8 cellular contexts compared by ENCODE assay signal in the genomic region with DNA sequence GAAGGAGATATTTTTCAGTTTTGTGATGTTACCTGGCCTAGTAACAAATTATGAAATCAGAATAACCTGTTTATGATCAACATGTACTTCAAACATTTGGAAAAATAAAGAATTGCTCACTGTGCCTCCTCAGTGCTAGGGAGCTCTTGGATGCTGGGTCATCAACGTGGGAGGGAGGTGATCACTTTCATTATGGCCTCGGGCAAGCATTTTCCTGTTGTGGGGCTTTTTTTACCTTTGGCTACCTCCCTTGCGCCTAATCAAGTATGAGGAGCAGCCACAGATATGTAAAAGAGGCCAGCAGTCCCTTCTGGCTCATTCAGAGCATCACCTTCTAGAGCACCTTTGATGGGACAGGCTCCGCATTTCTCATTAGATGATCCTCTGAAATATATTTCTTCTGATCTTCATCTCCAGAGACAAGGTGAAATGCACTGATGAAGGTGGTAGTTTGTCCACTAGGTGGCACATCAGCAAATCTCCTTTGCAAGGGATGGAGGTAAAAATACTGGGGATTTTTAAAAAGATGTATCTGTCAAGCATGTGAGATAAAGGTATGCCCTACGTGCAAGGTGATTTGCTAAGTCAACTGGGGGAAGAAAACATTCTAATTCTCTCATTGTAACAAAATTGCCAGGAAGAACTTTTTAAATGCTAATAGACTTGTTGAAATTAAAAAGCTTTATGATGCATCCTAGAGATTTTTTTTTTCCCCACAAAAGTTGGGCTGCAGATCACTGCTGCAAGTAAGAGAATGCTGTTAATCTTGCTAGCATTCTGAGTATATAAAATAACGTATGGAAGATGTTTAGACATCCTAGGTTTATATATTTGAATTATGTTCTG.
DNase-seq lines count a peak whose midpoint lies in the region; ATAC-seq and TF ChIP-seq lines count a peak whose summit lies in the region.

No MANE protein-coding gene starts in this region.

- H3K36me3 ChIP-seq in BLaER1 (no peaks in the 10 kb centered on the region), thyroid gland (no peaks in the 10 kb centered on the region)

- H3K36me3 Mint-ChIP-seq in chondrocyte (ENCODE audit: low read depth) (no peaks in the 10 kb centered on the region), memory B cell (no peaks in the 10 kb centered on the region)

- H3K27ac ChIP-seq in BLaER1 (peak overlapping the region; percentile 59), thyroid gland (no peak overlapping the region)

- H3K4me2 ChIP-seq in BLaER1: peak overlapping the region; percentile 68

- H4K20me1 ChIP-seq in BLaER1: no peaks in the 10 kb centered on the region

- H3K4me3 Mint-ChIP-seq in chondrocyte (ENCODE audit: unreplicated experiment) (no peak overlapping the region), memory B cell (no peak overlapping the region)

- H3K27me3 Mint-ChIP-seq in chondrocyte (ENCODE audit: low read depth): peaks cover 31% of the 10 kb centered on the region
- H3K27me3 Mint-ChIP-seq in memory B cell: no peaks in the 10 kb centered on the region

- H3K9ac ChIP-seq in BLaER1: no peak overlapping the region

- 42 to 51% methylated on average over 6 of the region's 6 CpGs for WGBS in thyroid gland, 2 donors

- peaks cover 72% of the 10 kb centered on the region for H3K4me1 ChIP-seq in BLaER1
- H3K4me1 ChIP-seq in thyroid gland: no peaks in the 10 kb centered on the region

- H3K9me3 Mint-ChIP-seq in chondrocyte (ENCODE audit: low read depth) (no peaks in the 10 kb centered on the region), memory B cell (no peaks in the 10 kb centered on the region)

- intact Hi-C loops in thyroid gland (cut with DNase I): loop anchor here (10.0 kb wide), 1 partner anchor 390 kb away; no protein-coding TSS in a partner anchor

- no peak overlapping the region for H3K27ac Mint-ChIP-seq in chondrocyte (ENCODE audit: unreplicated experiment)
- no peak overlapping the region for H3K27ac Mint-ChIP-seq in memory B cell

- TF ChIP-seq POLR2A in thyroid gland (IDR thresholded peaks at IDR 0.05): no peak

- DNase-seq in HuH-7.5 (ENCODE audit: low spot score) (peak; percentile 41), SKM-1 treated with dmso at 0.1 percent for 144 hours (lab: John Stamatoyannopoulos, UW; ENCODE audit: unreplicated experiment) (peak; percentile 20), chondrocyte (ENCODE audit: low spot score) (no peak), memory B cell (ENCODE audit: low spot score in 2 of 2) (no peak), thyroid gland (peak; percentile 46 to 56)

- H3K4me1 Mint-ChIP-seq in chondrocyte (ENCODE audit: low read depth) (no peaks in the 10 kb centered on the region), memory B cell (peaks cover 12% of the 10 kb centered on the region)

- H3K9me3 ChIP-seq in BLaER1 (no peaks in the 10 kb centered on the region), thyroid gland (no peaks in the 10 kb centered on the region)

- H3K4me3 ChIP-seq in BLaER1: no peak overlapping the region
- H3K4me3 ChIP-seq in thyroid gland (replicated peaks in 1 of 3): no peak overlapping the region

- H3K27me3 ChIP-seq in BLaER1 (no peaks in the 10 kb centered on the region), thyroid gland (no peaks in the 10 kb centered on the region)

- ATAC-seq in GM18498 (IDR thresholded peaks at IDR 0.05; ENCODE audit: unreplicated experiment): peak; percentile 70
- ATAC-seq in memory B cell (ENCODE audit: low read depth): peak; percentile 57
- no peak for ATAC-seq in HG02973 (IDR thresholded peaks at IDR 0.05; ENCODE audit: unreplicated experiment)

- peak; percentile 89 for TF ChIP-seq CTCF in chondrocyte (IDR thresholded peaks at IDR 0.05)
- TF ChIP-seq CTCF in thyroid gland (IDR thresholded peaks at IDR 0.05): peak; percentile 61 to 74 (median 68)

Comparison
In these comparisons a context has a peak if more than half of its experiments do, and no peak if none do; other contexts are left out.
1. DNase-seq: peak in HuH-7.5 (single experiment), SKM-1 treated with dmso at 0.1 percent for 144 hours (single experiment) and thyroid gland (2 of 2); none in chondrocyte (single experiment) and memory B cell (0 of 2).